8 cellular contexts compared by ENCODE assay signal in genomic region chr16:20799599-20799998, GRCh38. TPM values are rescaled to one million over a fixed set of nuclear protein-coding genes. Genes with fewer than 3 reads are reported as not detected.
DNase-seq lines count a peak whose midpoint lies in the region; ATAC-seq and TF ChIP-seq lines count a peak whose summit lies in the region.

No MANE protein-coding gene starts in this region.

- DNase-seq in GM06990 (ENCODE audit: extremely low read depth, insufficient read length), result no peak
- peak; percentile 19 for DNase-seq in NCI-H1694 treated with DMSO at 0.1 percent for 48 hours (lab: John Stamatoyannopoulos, UW)
- DNase-seq in choroid plexus epithelial cell (ENCODE audit: low read depth), result peak; percentile 65
- no peak for DNase-seq in progenitor cell of endocrine pancreas (ENCODE audit: low spot score, unreplicated experiment)
- no peak for DNase-seq in islet precursor cell
- DNase-seq in DMS79 (lab: John Stamatoyannopoulos, UW), result no peak

- no peaks in the 10 kb centered on the region; the same call in none of the 2 replicates for H3K36me3 ChIP-seq in GM06990 (ENCODE audit: control insufficient read depth, insufficient read depth, low read length)

- H3K36me3 Mint-ChIP-seq in progenitor cell of endocrine pancreas (ENCODE audit: insufficient read depth), result peaks cover 14% of the 10 kb centered on the region

- TF ChIP-seq CTCF in GM06990 (IDR thresholded peaks at IDR 0.05; ENCODE audit: insufficient read depth, low read length, poor library complexity, severe bottlenecking) (peak; percentile 16), choroid plexus epithelial cell (conservative IDR thresholded peaks at IDR 0.05; ENCODE audit: low read depth, low read length) (peak; percentile 58), progenitor cell of endocrine pancreas (IDR thresholded peaks at IDR 0.05; ENCODE audit: unreplicated experiment) (peak; percentile 62)

- H3K9me3 Mint-ChIP-seq in progenitor cell of endocrine pancreas (ENCODE audit: low read depth), result no peaks in the 10 kb centered on the region

- no peak overlapping the region for H3K4me3 Mint-ChIP-seq in progenitor cell of endocrine pancreas (ENCODE audit: low read depth)

- ATAC-seq in GM21737 (IDR thresholded peaks at IDR 0.05; ENCODE audit: unreplicated experiment) (no peak), HG03469 (IDR thresholded peaks at IDR 0.05; ENCODE audit: unreplicated experiment) (no peak)

- H3K4me3 ChIP-seq in GM06990 (replicated peaks; ENCODE audit: low read depth, low read length) (no peak overlapping the region), choroid plexus epithelial cell (ENCODE audit: low read depth, low read length) (no peak overlapping the region)

- H3K27ac Mint-ChIP-seq in progenitor cell of endocrine pancreas, result no peak overlapping the region

- H3K27me3 Mint-ChIP-seq in progenitor cell of endocrine pancreas, result no peaks in the 10 kb centered on the region

- H3K27me3 ChIP-seq in GM06990 (replicated peaks; ENCODE audit: control insufficient read depth, insufficient read depth, low read length), result no peaks in the 10 kb centered on the region

- H3K4me1 Mint-ChIP-seq in progenitor cell of endocrine pancreas (ENCODE audit: low read depth), result peaks cover 21% of the 10 kb centered on the region

RNA-seq across cellular contexts. Expression of gene ERI2, which starts 6.7 kb away (rescaled TPM):
- total RNA-seq in progenitor cell of endocrine pancreas, result 22.0 and 22.3 TPM in 2 replicates

RNA-seq across cellular contexts. Expression of gene REXO5, which starts 6.7 kb away (rescaled TPM):
- 8.0 and 9.5 TPM in 2 replicates for total RNA-seq in progenitor cell of endocrine pancreas

RNA-seq across cellular contexts. Expression of gene ACSM3, which starts 35.8 kb away (rescaled TPM):
- total RNA-seq in progenitor cell of endocrine pancreas, result 119 and 131 TPM in 2 replicates

RNA-seq across cellular contexts. Expression of gene THUMPD1, which starts 58.0 kb away (rescaled TPM):
- total RNA-seq in progenitor cell of endocrine pancreas, result 36.5 and 36.8 TPM in 2 replicates

Comparison
In these comparisons a context has a peak if more than half of its experiments do, and no peak if none do; other contexts are left out.
1. DNase-seq: peak in NCI-H1694 treated with DMSO at 0.1 percent for 48 hours (single experiment) and choroid plexus epithelial cell (single experiment); none in GM06990 (single experiment), progenitor cell of endocrine pancreas (single experiment), islet precursor cell (single experiment) and DMS79 (single experiment).
2. Peak in every context shown above with its lines, with median percentiles within 50 percentile points of each other: CTCF ChIP-seq.